Comparison of ENCODE assay signal across 20 cellular contexts in the genomic region with DNA sequence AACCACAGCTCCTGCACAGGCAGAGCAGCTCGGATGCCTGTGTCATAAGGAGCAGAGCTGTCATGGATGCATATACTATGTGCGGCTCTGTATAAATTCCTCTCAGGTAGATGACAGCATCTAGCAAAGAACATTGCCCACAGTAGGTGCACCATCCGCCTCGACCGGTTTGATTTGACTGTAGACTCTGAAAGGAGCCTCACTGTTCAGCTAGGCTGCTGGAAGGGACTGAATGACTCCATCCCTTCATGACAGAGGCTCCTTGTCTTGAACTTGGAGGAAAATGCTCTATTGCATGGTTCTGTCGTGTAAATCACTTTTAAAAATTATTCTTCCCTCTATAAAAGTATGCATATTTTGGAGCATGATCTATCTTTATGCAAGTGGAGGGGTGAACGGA.
"Had no signal": no experiment of that assay in that cellular context is flagged by ENCODE, and none has a peak within 500 bp of the region (broad histone marks: within the 10 kb centered on the region; RNA-seq: fewer than 3 reads in every experiment).

No MANE protein-coding gene starts in this region.

- H3K4me1 ChIP-seq: foreskin keratinocyte, pancreas, transverse colon, uterus had no signal

- H3K36me3 ChIP-seq: cardiac muscle cell, neutrophil, pancreas, transverse colon, uterus had no signal

- H3K4me3 ChIP-seq: cardiac muscle cell, pancreas, transverse colon, uterus had no signal

- H3K27me3 ChIP-seq: cardiac muscle cell, foreskin keratinocyte, neutrophil, pancreas, transverse colon, uterus had no signal

- H3K27me3 Mint-ChIP-seq: activated CD4-positive, alpha-beta memory T cell treated with anti-CD3 and anti-CD28 coated beads, Interleukin-2, amount 10 ng/mL, durations not matched to agents 7 days and 5 days; activated T-helper 17 cell treated with anti-CD3 and anti-CD28 coated beads, Interleukin-2, amount 50 U/mL, for 72 hours had no signal

- H3K9me3 ChIP-seq: neutrophil, pancreas, transverse colon, uterus had no signal

- H3K9me3 Mint-ChIP-seq: activated CD4-positive, alpha-beta memory T cell treated with anti-CD3 and anti-CD28 coated beads, Interleukin-2, amount 10 ng/mL, durations not matched to agents 7 days and 5 days; activated naive CD8-positive, alpha-beta T cell treated with anti-CD3 and anti-CD28 coated beads for 36 hours; activated T-helper 17 cell treated with anti-CD3 and anti-CD28 coated beads, Interleukin-2, amount 50 U/mL, for 72 hours; memory B cell; stimulated activated naive B cell treated with anti-CD40 and anti-IgM and Interleukin-4, amounts not matched to agents 10 μg/mL and 1 μg/mL and 100 μg/mL, for 72 hours; T-cell had no signal

- H3K4me1 Mint-ChIP-seq: activated CD4-positive, alpha-beta memory T cell treated with anti-CD3 and anti-CD28 coated beads, Interleukin-2, amount 10 ng/mL, durations not matched to agents 7 days and 5 days; activated CD4-positive, alpha-beta T cell treated with anti-CD3 and anti-CD28 coated beads for 36 hours; activated CD8-positive, alpha-beta memory T cell treated with anti-CD3 and anti-CD28 coated beads, Interleukin-2, amount 10 ng/mL, durations not matched to agents 7 days and 5 days; activated naive CD8-positive, alpha-beta T cell treated with anti-CD3 and anti-CD28 coated beads for 36 hours; activated T-helper 17 cell treated with anti-CD3 and anti-CD28 coated beads, Interleukin-2, amount 50 U/mL, for 72 hours; memory B cell; stimulated activated naive B cell treated with anti-CD40 and anti-IgM and Interleukin-4, amounts not matched to agents 10 μg/mL and 1 μg/mL and 100 μg/mL, for 72 hours; T-cell had no signal

- H3K27ac Mint-ChIP-seq: activated CD4-positive, alpha-beta memory T cell treated with anti-CD3 and anti-CD28 coated beads, Interleukin-2, amount 10 ng/mL, durations not matched to agents 7 days and 5 days; activated CD4-positive, alpha-beta T cell treated with anti-CD3 and anti-CD28 coated beads for 36 hours; activated CD8-positive, alpha-beta memory T cell treated with anti-CD3 and anti-CD28 coated beads, Interleukin-2, amount 10 ng/mL, durations not matched to agents 7 days and 5 days; activated naive CD8-positive, alpha-beta T cell treated with anti-CD3 and anti-CD28 coated beads for 36 hours; activated T-helper 17 cell treated with anti-CD3 and anti-CD28 coated beads, Interleukin-2, amount 50 U/mL, for 72 hours; memory B cell; naive thymus-derived CD4-positive, alpha-beta T cell; stimulated activated naive B cell treated with anti-CD40 and anti-IgM and Interleukin-4, amounts not matched to agents 10 μg/mL and 1 μg/mL and 100 μg/mL, for 72 hours; T-cell; WTC11 had no signal

- DNase-seq: activated CD4-positive, alpha-beta memory T cell treated with anti-CD3 and anti-CD28 coated beads, Interleukin-2, amount 10 ng/mL, durations not matched to agents 7 days and 5 days; activated CD4-positive, alpha-beta T cell treated with anti-CD3 and anti-CD28 coated beads for 36 hours; activated CD8-positive, alpha-beta memory T cell treated with anti-CD3 and anti-CD28 coated beads, Interleukin-2, amount 10 ng/mL, durations not matched to agents 7 days and 5 days; activated naive CD4-positive, alpha-beta T cell; activated naive CD8-positive, alpha-beta T cell treated with anti-CD3 and anti-CD28 coated beads for 36 hours; amniotic stem cell; foreskin keratinocyte; kidney; left ventricle myocardium superior; naive thymus-derived CD4-positive, alpha-beta T cell; pancreas; stimulated activated naive B cell treated with anti-CD40 and anti-IgM and Interleukin-4, amounts not matched to agents 10 μg/mL and 1 μg/mL and 100 μg/mL, for 72 hours; T-cell; transverse colon; uterus had no signal

- H3K4me3 Mint-ChIP-seq: activated CD4-positive, alpha-beta memory T cell treated with anti-CD3 and anti-CD28 coated beads, Interleukin-2, amount 10 ng/mL, durations not matched to agents 7 days and 5 days; activated CD4-positive, alpha-beta T cell treated with anti-CD3 and anti-CD28 coated beads for 36 hours; activated CD8-positive, alpha-beta memory T cell treated with anti-CD3 and anti-CD28 coated beads, Interleukin-2, amount 10 ng/mL, durations not matched to agents 7 days and 5 days; activated naive CD8-positive, alpha-beta T cell treated with anti-CD3 and anti-CD28 coated beads for 36 hours; activated T-helper 17 cell treated with anti-CD3 and anti-CD28 coated beads, Interleukin-2, amount 50 U/mL, for 72 hours; memory B cell; naive thymus-derived CD4-positive, alpha-beta T cell; stimulated activated naive B cell treated with anti-CD40 and anti-IgM and Interleukin-4, amounts not matched to agents 10 μg/mL and 1 μg/mL and 100 μg/mL, for 72 hours; T-cell; WTC11 had no signal

- H3K36me3 Mint-ChIP-seq: activated CD8-positive, alpha-beta memory T cell treated with anti-CD3 and anti-CD28 coated beads, Interleukin-2, amount 10 ng/mL, durations not matched to agents 7 days and 5 days; activated naive CD8-positive, alpha-beta T cell treated with anti-CD3 and anti-CD28 coated beads for 36 hours; memory B cell; stimulated activated naive B cell treated with anti-CD40 and anti-IgM and Interleukin-4, amounts not matched to agents 10 μg/mL and 1 μg/mL and 100 μg/mL, for 72 hours; T-cell; WTC11 had no signal
